8 cellular contexts compared by ENCODE assay signal in the genomic region with DNA sequence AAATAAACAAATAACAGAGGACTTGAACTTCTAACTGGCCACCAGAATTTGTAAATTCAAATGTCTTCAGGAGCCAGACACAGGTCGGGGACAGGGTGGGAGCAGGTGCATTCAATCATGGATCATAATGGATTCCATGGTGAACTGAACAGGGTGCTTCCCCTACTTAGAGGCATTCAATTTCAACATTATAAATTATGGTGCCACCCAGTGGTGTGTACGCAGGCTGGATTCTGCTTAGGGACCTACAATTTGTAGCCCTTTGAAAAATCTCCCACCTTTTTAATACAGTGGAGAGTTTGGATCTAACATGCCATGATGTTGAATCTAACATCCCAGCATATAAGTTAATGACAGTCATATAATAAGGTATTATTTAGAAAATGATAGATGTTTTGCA.
DNase-seq lines count a peak whose midpoint lies in the region; ATAC-seq and TF ChIP-seq lines count a peak whose summit lies in the region.
"Had no signal": no experiment of that assay in that cellular context is flagged by ENCODE, and none has a peak within 500 bp of the region (broad histone marks: within the 10 kb centered on the region; RNA-seq: fewer than 3 reads in every experiment).

No MANE protein-coding gene starts in this region.

- H3K4me3 ChIP-seq in GM12864 (ENCODE audit: low read depth, low read length) (no peak overlapping the region), NB4 (ENCODE audit: low read depth, low read length) (no peak overlapping the region), choroid plexus epithelial cell (ENCODE audit: low read depth, low read length) (no peak overlapping the region), parathyroid adenoma (ENCODE audit: low read depth, low read length) (no peak overlapping the region)
- H3K4me3 ChIP-seq: SJCRH30 had no signal

- H3K9ac ChIP-seq in parathyroid adenoma = no peak overlapping the region

- no peak overlapping the region for H2AFZ ChIP-seq in parathyroid adenoma

- ATAC-seq in HG02970 (IDR thresholded peaks at IDR 0.05; ENCODE audit: low FRiP score, unreplicated experiment) = no peak

- H3K79me2 ChIP-seq in parathyroid adenoma = peaks cover 18% of the 10 kb centered on the region

- TF ChIP-seq POLR2A in NB4 (IDR thresholded peaks at IDR 0.05; ENCODE audit: extremely low read depth, insufficient read length) = no peak

- DNase-seq in GM12864 (ENCODE audit: low read depth) (no peak), NB4 (ENCODE audit: low read depth) (peak; percentile 14), choroid plexus epithelial cell (ENCODE audit: low read depth) (no peak), AG20443 (ENCODE audit: low spot score) (no peak), nucleus accumbens (lab: John Stamatoyannopoulos, UW) (no peak)

- H3K27ac ChIP-seq in parathyroid adenoma = peak overlapping the region; percentile 24
- H3K27ac ChIP-seq: SJCRH30 had no signal

- H3K4me2 ChIP-seq in parathyroid adenoma (ENCODE audit: low read length) = no peak overlapping the region

- no peaks in the 10 kb centered on the region for H3K9me3 ChIP-seq in parathyroid adenoma (ENCODE audit: control insufficient read depth, low read length)
- H3K9me3 ChIP-seq: SJCRH30 had no signal

- H3K36me3 ChIP-seq in parathyroid adenoma (ENCODE audit: control insufficient read depth, insufficient read depth, low read length) = no peaks in the 10 kb centered on the region
- H3K36me3 ChIP-seq: SJCRH30 had no signal

- H3K4me1 ChIP-seq in parathyroid adenoma = peaks cover 8% of the 10 kb centered on the region
- H3K4me1 ChIP-seq: SJCRH30 had no signal

- H3K27me3 ChIP-seq in parathyroid adenoma (ENCODE audit: control insufficient read depth, insufficient read depth, low read length) = no peaks in the 10 kb centered on the region
- H3K27me3 ChIP-seq: SJCRH30 had no signal

- peak; percentile 25 for TF ChIP-seq CTCF in GM12864 (IDR thresholded peaks at IDR 0.05; ENCODE audit: low read depth, low read length, missing control alignments)
- TF ChIP-seq CTCF in NB4 (IDR thresholded peaks at IDR 0.05; ENCODE audit: low read depth, low read length) = no peak
- peak; percentile 50 for TF ChIP-seq CTCF in choroid plexus epithelial cell (conservative IDR thresholded peaks at IDR 0.05; ENCODE audit: low read depth, low read length)
- peak; percentile 28 for TF ChIP-seq CTCF in parathyroid adenoma (IDR thresholded peaks at IDR 0.05)
